12 cellular contexts compared by ENCODE assay signal in genomic region chr11:63510360-63511130, GRCh38. TPM values are rescaled to one million over a fixed set of nuclear protein-coding genes. Genes with fewer than 3 reads are reported as not detected.
DNase-seq lines count a peak whose midpoint lies in the region; TF ChIP-seq lines count a peak whose summit lies in the region.
"Had no signal": no experiment of that assay in that cellular context is flagged by ENCODE, and none has a peak within 500 bp of the region (broad histone marks: within the 10 kb centered on the region; RNA-seq: fewer than 3 reads in every experiment).

No MANE protein-coding gene starts in this region.

- H3K36me3 Mint-ChIP-seq in HFFc6 (ENCODE audit: low read depth), result no peaks in the 10 kb centered on the region

- no peak overlapping the region for H3K4me2 ChIP-seq in OCI-LY7 (ENCODE audit: low read length)

- H3K36me3 ChIP-seq in adrenal gland (replicated peaks in 1 of 2), result no peaks in the 10 kb centered on the region
- no peaks in the 10 kb centered on the region for H3K36me3 ChIP-seq in left ventricle myocardium inferior
- H3K36me3 ChIP-seq in OCI-LY7 (ENCODE audit: insufficient read depth, low read length), result no peaks in the 10 kb centered on the region
- H3K36me3 ChIP-seq: sigmoid colon had no signal

- H3K79me2 ChIP-seq in OCI-LY7 (ENCODE audit: insufficient read depth, low read depth, low read length), result no peaks in the 10 kb centered on the region

- H2AFZ ChIP-seq in OCI-LY7 (ENCODE audit: low read length), result no peak overlapping the region

- DNase-seq in ELR (ENCODE audit: low read depth) (peak; percentile 26), adrenal gland (peak in 6 of 7 donors; percentile 31 to 71 (median 58)), left ventricle myocardium inferior (peak; percentile 37), retina (peak; percentile 67), HFFc6 (no peak), DMS153 treated with DMSO at 0.1 percent for 48 hours (lab: John Stamatoyannopoulos, UW; ENCODE audit: unreplicated experiment) (no peak), OCI-LY7 (ENCODE audit: low spot score) (no peak)
- DNase-seq in stimulated activated CD4-positive, alpha-beta T cell treated with anti-CD3 and anti-CD28 coated beads, Interleukin-15, amount 100 ng/mL, for 24 hours, result no peak
- DNase-seq: activated CD4-positive, alpha-beta T cell treated with anti-CD3 and anti-CD28 coated beads for 4 hours; Calu3; sigmoid colon; stimulated activated naive CD8-positive, alpha-beta T cell treated with anti-CD3 and anti-CD28 coated beads, Interleukin-15, Interleukin-2, amounts not matched to agents 100 U/mL and 50 U/mL, for 24 hours had no signal

- no peaks in the 10 kb centered on the region for H3K9me3 Mint-ChIP-seq in HFFc6

- H3K27me3 ChIP-seq in adrenal gland, result no peaks in the 10 kb centered on the region
- no peaks in the 10 kb centered on the region for H3K27me3 ChIP-seq in left ventricle myocardium inferior (ENCODE audit: low read depth)
- H3K27me3 ChIP-seq: sigmoid colon had no signal

- H3K4me1 ChIP-seq in adrenal gland (replicated peaks in 1 of 2) (peaks cover 0 to under 1% of the 10 kb centered on the region in 2 donors), left ventricle myocardium inferior (peaks cover 24% of the 10 kb centered on the region), OCI-LY7 (ENCODE audit: insufficient read depth, low read length, poor library complexity, severe bottlenecking) (no peaks in the 10 kb centered on the region)
- H3K4me1 ChIP-seq: sigmoid colon had no signal

- H3K9me3 ChIP-seq in adrenal gland (replicated peaks in 1 of 3) (no peaks in the 10 kb centered on the region), left ventricle myocardium inferior (replicated peaks) (no peaks in the 10 kb centered on the region), OCI-LY7 (ENCODE audit: low read length) (no peaks in the 10 kb centered on the region)
- H3K9me3 ChIP-seq: sigmoid colon had no signal

- H4K20me1 ChIP-seq in OCI-LY7 (ENCODE audit: insufficient read depth, low read length), result no peaks in the 10 kb centered on the region

- no peaks in the 10 kb centered on the region for H3K9me2 ChIP-seq in OCI-LY7 (ENCODE audit: insufficient read depth, low read length)

- TF ChIP-seq POLR2A in adrenal gland (IDR thresholded peaks at IDR 0.05), result no peak

- no peak overlapping the region for H3K4me3 ChIP-seq in adrenal gland
- H3K4me3 ChIP-seq in left ventricle myocardium inferior, result no peak overlapping the region
- H3K4me3 ChIP-seq in OCI-LY7 (ENCODE audit: low read depth, low read length, poor library complexity, severe bottlenecking), result no peak overlapping the region
- H3K4me3 ChIP-seq: sigmoid colon had no signal

- no peak overlapping the region for H3K27ac Mint-ChIP-seq in HFFc6

- POLR2A ChIA-PET in OCI-LY7 (lab: Charles Lee), result no interaction called here

- no peaks in the 10 kb centered on the region for H3K4me1 Mint-ChIP-seq in HFFc6 (ENCODE audit: low read depth)

- peaks cover 25% of the 10 kb centered on the region for H3K27me3 Mint-ChIP-seq in HFFc6 (ENCODE audit: insufficient read depth)

- CTCF ChIA-PET in OCI-LY7 (lab: Charles Lee; ENCODE audit: unreplicated experiment), result no interaction called here

- H3K4me3 Mint-ChIP-seq in HFFc6, result no peak overlapping the region

- TF ChIP-seq CTCF in adrenal gland (IDR thresholded peaks at IDR 0.05) (no peak), left ventricle myocardium inferior (IDR thresholded peaks at IDR 0.05; ENCODE audit: borderline replicate concordance) (no peak), HFFc6 (IDR thresholded peaks at IDR 0.05) (no peak), OCI-LY7 (conservative IDR thresholded peaks at IDR 0.05; ENCODE audit: low read length) (no peak)

- intact Hi-C loops in adrenal gland (cut with DNase I) (no loop called here), left ventricle myocardium inferior (cut with micrococcal nuclease) (no loop called here), OCI-LY7 (cut with micrococcal nuclease; ENCODE audit: unreplicated experiment) (no loop called here)

- WGBS in adrenal gland, 4 donors, result 72 to 89% (median 82%) methylated on average over 4 to 7 of the region's 7 CpGs

- H3K27ac ChIP-seq in adrenal gland, result no peak overlapping the region
- H3K27ac ChIP-seq in left ventricle myocardium inferior (replicated peaks), result peak overlapping the region; percentile 55
- H3K27ac ChIP-seq in OCI-LY7 (ENCODE audit: low read depth, low read length, poor library complexity, severe bottlenecking), result no peak overlapping the region
- H3K27ac ChIP-seq: sigmoid colon had no signal

- BruUV-seq in OCI-LY7 (replicated peaks; lab: Mats Ljungman, UMichigan), result no TSS peak

RNA-seq across cellular contexts. Expression of gene LGALS12, which starts 4.7 kb away (rescaled TPM):
- total RNA-seq in adrenal gland (1 to 10 TPM in 3 of 8 donors, under 1 TPM in 4, not detected in 1; 0.15 to 3.0 (median 0.41) TPM), left ventricle myocardium inferior (0.25 TPM), OCI-LY7 (2022) (not detected in 2 replicates)
- polyA plus RNA-seq in adrenal gland, result 10 to 100 TPM in 1 of 3 donors, under 1 TPM in 2; 0.11 to 15.5 (median 0.64) TPM
- total RNA-seq in HFFc6 (2021; fragmentation: NEBNext Ultra II Directional; extraction: Animal tissue kit (Norgen Biotek cat#: 25700)), result not detected
- total RNA-seq in OCI-LY7 (2014; rRNA removed; shearing (Covaris generic)), result not detected in 2 replicates
- total RNA-seq: Calu3 had no signal

RNA-seq across cellular contexts. Expression of gene PLAAT5, which starts 19.6 kb away (rescaled TPM):
- total RNA-seq in adrenal gland, result 1 to 10 TPM in 3 of 8 donors, under 1 TPM in 3, not detected in 2; 0.69 to 7.9 (median 0.96) TPM
- polyA plus RNA-seq in adrenal gland, result 1 to 10 TPM in 2 of 3 donors, under 1 TPM in 1; 0.64 to 8.1 (median 2.0) TPM
- 1.4 TPM for total RNA-seq in left ventricle myocardium inferior
- not detected for total RNA-seq in HFFc6 (2021; fragmentation: NEBNext Ultra II Directional; extraction: Animal tissue kit (Norgen Biotek cat#: 25700))
- not detected in 2 replicates for total RNA-seq in OCI-LY7 (2014; rRNA removed; shearing (Covaris generic))
- total RNA-seq in OCI-LY7 (2022), result not detected in 2 replicates

RNA-seq across cellular contexts. Expression of gene PLAAT4, which starts 26.1 kb away (rescaled TPM):
- total RNA-seq in adrenal gland (10 to 100 TPM; 11.5 to 49.5 (median 27.1) TPM), left ventricle myocardium inferior (15.5 TPM), OCI-LY7 (2022) (1.3 and 1.4 TPM in 2 replicates)
- 10 to 100 TPM; 12.4 to 38.0 (median 30.0) TPM for polyA plus RNA-seq in adrenal gland
- total RNA-seq in HFFc6 (2021; fragmentation: NEBNext Ultra II Directional; extraction: Animal tissue kit (Norgen Biotek cat#: 25700)), result 1 to 10 TPM in 1 of 6 experiments, under 1 TPM in 4, not detected in 1; 0.43 to 1.9 (median 0.82) TPM
- total RNA-seq in OCI-LY7 (2014; rRNA removed; shearing (Covaris generic)), result 6.5 and 6.8 TPM in 2 replicates

RNA-seq across cellular contexts. Expression of gene PLAAT2, which starts 52.6 kb away (rescaled TPM):
- not detected for total RNA-seq in adrenal gland
- under 1 TPM in 1 of 3 donors, not detected in 2; 0.30 TPM for polyA plus RNA-seq in adrenal gland
- total RNA-seq in left ventricle myocardium inferior, result not detected
- total RNA-seq in HFFc6 (2021; fragmentation: NEBNext Ultra II Directional; extraction: Animal tissue kit (Norgen Biotek cat#: 25700)), result not detected
- not detected in 2 replicates for total RNA-seq in OCI-LY7 (2014; rRNA removed; shearing (Covaris generic))
- total RNA-seq in OCI-LY7 (2022), result not detected in 2 replicates

Comparison
In these comparisons a context has a peak if more than half of its experiments do, and no peak if none do; other contexts are left out.
1. DNase-seq: peak in ELR (single experiment), adrenal gland (6 of 7), left ventricle myocardium inferior (single experiment) and retina (single experiment); none in HFFc6 (single experiment), DMS153 treated with DMSO at 0.1 percent for 48 hours (single experiment), stimulated activated CD4-positive, alpha-beta T cell treated with anti-CD3 and anti-CD28 coated beads, Interleukin-15, amount 100 ng/mL, for 24 hours (single experiment) and OCI-LY7 (single experiment).